ENCODE assay signal across 1 cellular context in genomic region chr19:45391871-45392665, GRCh38.
TF ChIP-seq lines count a peak whose summit lies in the region.

No MANE protein-coding gene starts in this region.

TF ChIP-seq in HepG2, 621 proteins besides CTCF, POLR2A, EP300 and RAD21:
- TF ChIP-seq NRL (CRISPR knock-in tag; IDR thresholded peaks at IDR 0.05; ENCODE audit: borderline replicate concordance) (no peak), ZNF44 (CRISPR knock-in tag; IDR thresholded peaks at IDR 0.05) (no peak), ZMYM3 (CRISPR knock-in tag; IDR thresholded peaks at IDR 0.05) (0 out of 2 replicates have a peak, but pooled peaks have one; percentile 52), ZNF768 (CRISPR knock-in tag; IDR thresholded peaks at IDR 0.05) (peak; percentile 89)
